In the genomic region with DNA sequence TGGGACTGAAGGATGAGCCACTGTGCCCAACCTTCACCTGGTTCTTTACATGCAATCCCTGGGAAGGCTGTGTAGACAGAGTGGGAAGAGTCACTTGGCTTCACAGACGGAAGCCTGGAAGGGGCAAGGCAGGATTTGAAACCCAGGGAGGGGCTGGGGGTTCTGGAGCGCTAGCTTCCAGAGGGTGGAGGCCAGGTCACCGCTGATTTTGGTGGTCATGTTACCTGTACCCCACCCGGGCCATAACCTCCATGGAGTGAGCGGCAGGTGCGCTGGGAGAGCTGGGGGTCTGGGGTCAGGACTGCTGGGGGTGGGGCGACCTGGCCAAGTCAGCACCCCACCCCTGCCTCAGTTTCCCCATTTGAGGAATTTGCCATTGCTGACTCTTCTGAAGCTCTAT, we compare ENCODE assay signal across 22 cellular contexts. TPM values are rescaled to one million over a fixed set of nuclear protein-coding genes. Genes with fewer than 3 reads are reported as not detected.
DNase-seq lines count a peak whose midpoint lies in the region; ATAC-seq, FAIRE-seq and TF ChIP-seq lines count a peak whose summit lies in the region.
"Had no signal": no experiment of that assay in that cellular context is flagged by ENCODE, and none has a peak within 500 bp of the region (broad histone marks: within the 10 kb centered on the region; RNA-seq: fewer than 3 reads in every experiment).

No MANE protein-coding gene starts in this region.

- H3K23ac ChIP-seq in H1 (ENCODE audit: insufficient read length): no peak overlapping the region

- H3K27me3 Mint-ChIP-seq in Calu3 (ENCODE audit: unreplicated experiment): no peaks in the 10 kb centered on the region
- H3K27me3 Mint-ChIP-seq: activated naive CD8-positive, alpha-beta T cell treated with anti-CD3 and anti-CD28 coated beads for 36 hours had no signal

- H3K4me3 ChIP-seq in HCT116 (replicated peaks in 1 of 2; ENCODE audit: low read depth in 1 of 2, low read length in 2 of 2) (no peak overlapping the region), H1 (ENCODE audit: extremely low read depth in 1 of 4, insufficient read depth in 2 of 4, low read depth in 3 of 4, low read length in 4 of 4) (no peak overlapping the region), pancreas (no peak overlapping the region)
- H3K4me3 ChIP-seq: heart left ventricle, tibial artery had no signal

- TF ChIP-seq RAD21 in HCT116 (IDR thresholded peaks at IDR 0.05; ENCODE audit: low read depth) (no peak), H1 (IDR thresholded peaks at IDR 0.05 in 1 of 2, conservative IDR thresholded peaks at IDR 0.05 in 1 of 2; ENCODE audit: low read depth in 2 of 2, low read length in 2 of 2) (no peak)

- no peaks in the 10 kb centered on the region for H3K9me3 ChIP-seq in HCT116 (ENCODE audit: control insufficient read depth in 1 of 2, insufficient read depth in 1 of 2, low read depth in 1 of 2, low read length in 2 of 2)
- H3K9me3 ChIP-seq in H1 (ENCODE audit: insufficient read depth in 2 of 2, low read depth in 1 of 2, low read length in 1 of 2): no peaks in the 10 kb centered on the region
- H3K9me3 ChIP-seq in pancreas: no peaks in the 10 kb centered on the region
- H3K9me3 ChIP-seq: heart left ventricle, tibial artery had no signal

- H2AK5ac ChIP-seq in H1 (ENCODE audit: low read depth, low read length): 0 out of 2 replicates have a peak overlapping the region, but pooled peaks have one; percentile 24

- H4K91ac ChIP-seq in H1 (replicated peaks; ENCODE audit: insufficient read length, low read length): no peak overlapping the region

- RAD21 ChIA-PET in HCT116 (lab: Charles Lee; ENCODE audit: low non-redundant PET in 1 of 2, low total read pairs in 2 of 2, uncharacterized antibody in 2 of 2, unreplicated experiment in 2 of 2): interaction anchor here in 1 of 2 experiments (0.9 kb wide), 1 partner anchor 103 kb away, joined by 3 read pairs; no protein-coding TSS in a partner anchor

- no peaks in the 10 kb centered on the region for H3K9me2 ChIP-seq in HCT116 (ENCODE audit: insufficient read depth)

- POLR2A ChIA-PET in HCT116 (lab: Charles Lee): interaction anchor here (0.9 to 1.1 kb wide), 2 partner anchors 8 to 105 kb away, joined by 4 to 5 read pairs; no protein-coding TSS in a partner anchor
- POLR2A ChIA-PET in H1 (lab: Charles Lee; ENCODE audit: partially characterized antibody): interaction anchor here (0.6 to 5.3 kb wide), 13 partner anchors 8 to 113 kb away, joined by 3 to 28 read pairs (median 6); a partner anchor contains a TSS

- H3K27ac ChIP-seq in HCT116 (ENCODE audit: low read depth, low read length): no peak overlapping the region; the same call in 1 of the 2 replicates
- no peak overlapping the region for H3K27ac ChIP-seq in H1 (ENCODE audit: low read depth, low read length)
- H3K27ac ChIP-seq in pancreas: peak overlapping the region in 3 of 4 donors; percentile 55 to 73 (median 55)
- H3K27ac ChIP-seq: heart left ventricle, tibial artery, WERI-Rb-1 had no signal

- DNase-seq in Calu3: no peak
- no peak for DNase-seq in HCT116 (ENCODE audit: low read depth, low spot score)
- no peak for DNase-seq in H1 (ENCODE audit: low read depth in 1 of 2, low spot score in 2 of 2)
- peak in 2 of 6 donors; percentile 18 to 47 for DNase-seq in pancreas
- no peak for DNase-seq in cerebellar cortex (ENCODE audit: low spot score)
- no peak for DNase-seq in GM03348 (ENCODE audit: low spot score)
- DNase-seq in effector CD4-positive, alpha-beta T cell: no peak
- DNase-seq: activated naive CD8-positive, alpha-beta T cell treated with anti-CD3 and anti-CD28 coated beads for 36 hours; naive thymus-derived CD4-positive, alpha-beta T cell; NCI-H1092 treated with DMSO at 0.1 percent for 48 hours; NCI-H1930; stimulated activated CD4-positive, alpha-beta T cell treated with anti-CD3 and anti-CD28 coated beads, Interleukin-12 subunit alpha, Interleukin-12 subunit beta, amount 100 ng/mL, for 4 hours; stimulated activated CD4-positive, alpha-beta T cell treated with anti-CD3 and anti-CD28 coated beads, Interleukin-4, amount 100 ng/mL, for 24 hours; stimulated activated naive CD4-positive, alpha-beta T cell treated with Interleukin-2 at 50 U/mL for 16 hours; WERI-Rb-1 had no signal

- WGBS in H1 (ENCODE audit: extremely low coverage in 1 of 2, insufficient coverage in 1 of 2, insufficient read length in 1 of 2, insufficient replicate concordance in 2 of 2, low coverage in 1 of 2, low lambda C conversion rate in 2 of 2, missing lambda C conversion rate in 1 of 2), 2 experiments: 86% methylated on average over 7 of the region's 7 CpGs; no CpG with 5 or more reads in 1 of the 2 experiments
- WGBS in pancreas, 2 donors: 91 to 92% methylated on average over 7 of the region's 7 CpGs

- H3K23me2 ChIP-seq in H1 (ENCODE audit: low read depth, low read length): no peaks in the 10 kb centered on the region

- H4K5ac ChIP-seq in H1 (ENCODE audit: insufficient read length, low read depth, low read length): no peak overlapping the region

- H3K4me1 ChIP-seq in HCT116 (ENCODE audit: control insufficient read depth in 1 of 2, insufficient read depth in 2 of 2, low read length in 2 of 2): peaks cover 35 to 61% of the 10 kb centered on the region in 2 experiments
- H3K4me1 ChIP-seq in H1 (replicated peaks in 1 of 4; ENCODE audit: control insufficient read depth in 3 of 4, insufficient read depth in 4 of 4, low read length in 3 of 4): peaks cover 0 to 9% (median 4%) of the 10 kb centered on the region in 4 experiments; a peak in 5 of 7 replicates
- peaks cover 12% of the 10 kb centered on the region in 3 donors for H3K4me1 ChIP-seq in pancreas

- H4K20me1 ChIP-seq in HCT116 (ENCODE audit: insufficient read depth) (no peaks in the 10 kb centered on the region), H1 (replicated peaks in 1 of 2; ENCODE audit: control insufficient read depth in 1 of 2, insufficient read depth in 2 of 2, low read length in 2 of 2) (no peaks in the 10 kb centered on the region)

- no peak overlapping the region for H2BK20ac ChIP-seq in H1 (ENCODE audit: low read length)

- no peak overlapping the region for H3K9ac ChIP-seq in HCT116 (ENCODE audit: low read length)
- no peak overlapping the region for H3K9ac ChIP-seq in H1 (replicated peaks in 1 of 4; ENCODE audit: extremely low read depth in 1 of 4, low read depth in 3 of 4, low read length in 3 of 4)

- no peak overlapping the region for H2BK5ac ChIP-seq in H1 (ENCODE audit: low read depth, low read length)

- no peak overlapping the region for H3K4ac ChIP-seq in H1 (replicated peaks; ENCODE audit: insufficient read length, low read depth, low read length)

- BruUV-seq in Calu3 (replicated peaks; lab: Mats Ljungman, UMichigan) (no TSS peak), HCT116 (replicated peaks; lab: Mats Ljungman, UMichigan) (no TSS peak)

- no peak overlapping the region for H4K8ac ChIP-seq in H1 (ENCODE audit: extremely low read depth, insufficient read depth, low read length)

- TF ChIP-seq POLR2A in HCT116 (IDR thresholded peaks at IDR 0.05; ENCODE audit: borderline replicate concordance, extremely low read depth, insufficient read depth, insufficient read length): no peak
- peak in 1 of 2 experiments; percentile 34; a peak in 1 of 3 replicates for TF ChIP-seq POLR2A in H1 (IDR thresholded peaks at IDR 0.05; ENCODE audit: control extremely low read depth in 1 of 2, low read depth in 2 of 2, low read length in 2 of 2)

- no peaks in the 10 kb centered on the region for H3K79me2 ChIP-seq in HCT116 (ENCODE audit: insufficient read depth, low read length)
- H3K79me2 ChIP-seq in H1 (ENCODE audit: control insufficient read depth in 1 of 2, insufficient read depth in 2 of 2, low read length in 2 of 2): no peaks in the 10 kb centered on the region

- H3K4me1 Mint-ChIP-seq in Calu3 (ENCODE audit: low read depth, unreplicated experiment): peaks cover 50% of the 10 kb centered on the region
- H3K4me1 Mint-ChIP-seq: CD14-positive monocyte had no signal

- FAIRE-seq in H1 (lab: Jason Lieb, UNC): no peak
- no peak for FAIRE-seq in pancreas (lab: Jason Lieb, UNC)
- FAIRE-seq: GM18507 had no signal

- H3K36me3 ChIP-seq in HCT116 (ENCODE audit: control insufficient read depth in 1 of 2, insufficient read depth in 2 of 2, low read length in 2 of 2): no peaks in the 10 kb centered on the region
- no peaks in the 10 kb centered on the region for H3K36me3 ChIP-seq in H1 (ENCODE audit: control insufficient read depth in 2 of 4, insufficient read depth in 4 of 4, low read length in 3 of 4)
- no peaks in the 10 kb centered on the region for H3K36me3 ChIP-seq in pancreas
- H3K36me3 ChIP-seq: heart left ventricle, tibial artery, WERI-Rb-1 had no signal

- H3K4me2 ChIP-seq in HCT116 (ENCODE audit: low read length) (peak overlapping the region; percentile 74), H1 (ENCODE audit: insufficient read depth in 1 of 2, low read depth in 2 of 2, low read length in 2 of 2) (no peak overlapping the region)

- H3K79me1 ChIP-seq in H1 (ENCODE audit: low read depth, low read length): no peaks in the 10 kb centered on the region

- CTCF ChIA-PET in Calu3 (lab: Charles Lee): interaction anchor here (0.6 to 1.8 kb wide), 5 partner anchors 9 to 96 kb away, joined by 3 to 6 read pairs (median 4); no protein-coding TSS in a partner anchor
- CTCF ChIA-PET in HCT116 (lab: Charles Lee): interaction anchor here (1.5 kb wide), 1 partner anchor 8 kb away, joined by 8 read pairs; no protein-coding TSS in a partner anchor
- CTCF ChIA-PET in H1 (lab: Charles Lee; ENCODE audit: partially characterized antibody): interaction anchor here (0.7 to 2.1 kb wide), 10 partner anchors 9 to 104 kb away, joined by 3 to 8 read pairs (median 4); no protein-coding TSS in a partner anchor

- H2BK12ac ChIP-seq in H1 (ENCODE audit: low read depth, low read length): peak overlapping the region; percentile 55; the same call in 1 of the 2 replicates

- H2BK15ac ChIP-seq in H1 (ENCODE audit: low read length): no peak overlapping the region

- peak overlapping the region; percentile 75 for H3K27ac Mint-ChIP-seq in Calu3 (ENCODE audit: unreplicated experiment)
- H3K27ac Mint-ChIP-seq: activated naive CD8-positive, alpha-beta T cell treated with anti-CD3 and anti-CD28 coated beads for 36 hours; activated T-helper 2 cell treated with anti-CD3 and anti-CD28 coated beads, Interferon-gamma antibody, Interleukin-2, Interleukin-4, amounts not matched to agents 10 μg/mL and 5 μg/mL and 100 μg/mL, durations not matched to agents 14 hours and 24 hours and 36 hours; CD14-positive monocyte; T-helper 2 cell treated with Interferon-gamma antibody and Interleukin-4, amounts not matched to agents 5 μg/mL and 100 μg/mL, for 36 hours had no signal

- no peak overlapping the region for H3K18ac ChIP-seq in H1 (ENCODE audit: extremely low read depth, low read length)

- no peak overlapping the region for H2BK120ac ChIP-seq in H1 (replicated peaks; ENCODE audit: low read depth, low read length)

- no peaks in the 10 kb centered on the region for H3K9me3 Mint-ChIP-seq in Calu3 (ENCODE audit: low read depth, unreplicated experiment)
- H3K9me3 Mint-ChIP-seq: activated naive CD8-positive, alpha-beta T cell treated with anti-CD3 and anti-CD28 coated beads for 36 hours; activated T-helper 2 cell treated with anti-CD3 and anti-CD28 coated beads, Interferon-gamma antibody, Interleukin-2, Interleukin-4, amounts not matched to agents 10 μg/mL and 5 μg/mL and 100 μg/mL, durations not matched to agents 14 hours and 24 hours and 36 hours; naive thymus-derived CD4-positive, alpha-beta T cell; T-helper 2 cell treated with Interferon-gamma antibody and Interleukin-4, amounts not matched to agents 5 μg/mL and 100 μg/mL, for 36 hours had no signal

- no peak overlapping the region for H3K56ac ChIP-seq in H1 (replicated peaks; ENCODE audit: insufficient read length, low read depth, low read length)

- intact Hi-C loops in Calu3 (cut with micrococcal nuclease; ENCODE audit: unreplicated experiment): no loop called here
- intact Hi-C loops in HCT116 (cut with micrococcal nuclease): loop anchor here (5.0 kb wide), 1 partner anchor 34 kb away; no protein-coding TSS in a partner anchor
- intact Hi-C loops in pancreas (cut with DNase I): no loop called here

- H3K27me3 ChIP-seq in HCT116 (ENCODE audit: insufficient read depth, low read length) (no peaks in the 10 kb centered on the region), H1 (replicated peaks in 1 of 4; ENCODE audit: control insufficient read depth in 3 of 4, extremely low read depth in 1 of 4, insufficient read depth in 3 of 4, low read length in 3 of 4) (no peaks in the 10 kb centered on the region), pancreas (no peaks in the 10 kb centered on the region)
- H3K27me3 ChIP-seq: heart left ventricle had no signal

- TF ChIP-seq CTCF in Calu3 (IDR thresholded peaks at IDR 0.05; ENCODE audit: unreplicated experiment) (no peak), HCT116 (IDR thresholded peaks at IDR 0.05 in 2 of 3, conservative IDR thresholded peaks at IDR 0.05 in 1 of 3; ENCODE audit: borderline replicate concordance in 1 of 3, insufficient read depth in 1 of 3, low read depth in 2 of 3, low read length in 2 of 3) (no peak), H1 (IDR thresholded peaks at IDR 0.05; ENCODE audit: control extremely low read depth in 1 of 3, insufficient read depth in 1 of 3, low read depth in 1 of 3, low read length in 3 of 3) (no peak), pancreas (IDR thresholded peaks at IDR 0.05) (no peak)

- no peak overlapping the region for H3K14ac ChIP-seq in H1 (ENCODE audit: insufficient read length)

- H3K36me3 Mint-ChIP-seq in Calu3 (ENCODE audit: insufficient read depth, unreplicated experiment): peaks cover 29% of the 10 kb centered on the region
- H3K36me3 Mint-ChIP-seq: activated naive CD8-positive, alpha-beta T cell treated with anti-CD3 and anti-CD28 coated beads for 36 hours; CD14-positive monocyte; naive thymus-derived CD4-positive, alpha-beta T cell had no signal

- H2AFZ ChIP-seq in HCT116 (ENCODE audit: low read depth, low read length, poor library complexity, severe bottlenecking) (no peak overlapping the region), H1 (ENCODE audit: low read length) (no peak overlapping the region)

- no peak for TF ChIP-seq EP300 in H1 (IDR thresholded peaks at IDR 0.05; ENCODE audit: borderline replicate concordance in 1 of 2, low read depth in 2 of 2, low read length in 2 of 2)

- H3K4me3 Mint-ChIP-seq in Calu3 (ENCODE audit: low read depth, unreplicated experiment): no peak overlapping the region
- H3K4me3 Mint-ChIP-seq: activated naive CD8-positive, alpha-beta T cell treated with anti-CD3 and anti-CD28 coated beads for 36 hours; CD14-positive monocyte; T-helper 2 cell treated with Interferon-gamma antibody and Interleukin-4, amounts not matched to agents 5 μg/mL and 100 μg/mL, for 36 hours had no signal

- ATAC-seq in HCT116: no peak
- no peak for ATAC-seq in pancreas
- ATAC-seq in HG02885 (IDR thresholded peaks at IDR 0.05; ENCODE audit: poor library complexity, unreplicated experiment): no peak

RNA-seq across cellular contexts. Expression of a gene that starts 38.3 kb away (rescaled TPM):
- total RNA-seq in Calu3 (2022) (12.1 and 25.9 TPM in 2 replicates), HCT116 (2021; ENCODE audit: unreplicated experiment) (13.1 TPM), pancreas (10 to 100 TPM in 1 of 6 donors, 1 to 10 TPM in 5; 2.7 to 12.1 (median 4.4) TPM)
- polyA plus RNA-seq in HCT116 (2012): 15.7 and 16.0 TPM in 2 replicates
- total RNA-seq in H1 (2021; fragmentation: NEBNext Ultra II Directional; extraction: Animal tissue kit (Norgen Biotek cat#: 25700)): 8.5 and 9.6 TPM in 2 replicates
- polyA plus RNA-seq in H1 (2011; rRNA removed) (3.9 and 5.5 TPM in 2 replicates), pancreas (1 to 10 TPM; 4.0 to 4.7 TPM)
- polyA plus RNA-seq in H1 (2011; cell fraction: cytosol; rRNA removed): 6.1 TPM
- polyA plus RNA-seq in H1 (2011; cell fraction: nucleus; rRNA removed): 10.9 TPM
- 2.6 to 3.9 TPM (median 3.8 TPM) in 4 replicates for polyA plus RNA-seq in H1 (2012, experiment 1 of 2)
- 4.1 TPM for polyA plus RNA-seq in H1 (2012, experiment 2 of 2)
- polyA plus RNA-seq in H1 (2013, experiment 1 of 2): 4.9 TPM
- 6.0 TPM for polyA plus RNA-seq in H1 (2013, experiment 2 of 2)
- 3.0 and 5.3 TPM in 2 replicates for polyA minus RNA-seq in H1 (2011; rRNA and poly(A)+ RNA removed)
- 5.7 TPM for polyA minus RNA-seq in H1 (2011; cell fraction: cytosol; rRNA and poly(A)+ RNA removed)
- 3.5 TPM for polyA minus RNA-seq in H1 (2011; cell fraction: nucleus; rRNA and poly(A)+ RNA removed)
- polyA plus RNA-seq: CD14-positive monocyte had no signal

RNA-seq across cellular contexts. Expression of a gene that starts 54.0 kb away (rescaled TPM):
- total RNA-seq in Calu3 (2022): 10.5 and 11.8 TPM in 2 replicates
- 20.1 TPM for total RNA-seq in HCT116 (2021; ENCODE audit: unreplicated experiment)
- polyA plus RNA-seq in HCT116 (2012): 18.7 and 19.9 TPM in 2 replicates
- total RNA-seq in H1 (2021; fragmentation: NEBNext Ultra II Directional; extraction: Animal tissue kit (Norgen Biotek cat#: 25700)): 8.7 TPM in 2 replicates
- 6.9 and 12.3 TPM in 2 replicates for polyA plus RNA-seq in H1 (2011; rRNA removed)
- polyA plus RNA-seq in H1 (2011; cell fraction: cytosol; rRNA removed): 9.2 TPM
- polyA plus RNA-seq in H1 (2011; cell fraction: nucleus; rRNA removed): 15.9 TPM
- polyA plus RNA-seq in H1 (2012, experiment 1 of 2): 5.4 to 9.5 TPM (median 8.5 TPM) in 4 replicates
- polyA plus RNA-seq in H1 (2012, experiment 2 of 2): 7.8 TPM
- polyA plus RNA-seq in H1 (2013, experiment 1 of 2): 5.7 TPM
- 5.9 TPM for polyA plus RNA-seq in H1 (2013, experiment 2 of 2)
- 5.8 and 8.3 TPM in 2 replicates for polyA minus RNA-seq in H1 (2011; rRNA and poly(A)+ RNA removed)
- polyA minus RNA-seq in H1 (2011; cell fraction: cytosol; rRNA and poly(A)+ RNA removed): 5.1 TPM
- 7.3 TPM for polyA minus RNA-seq in H1 (2011; cell fraction: nucleus; rRNA and poly(A)+ RNA removed)
- total RNA-seq in pancreas: 10 to 100 TPM; 17.2 to 28.8 (median 22.3) TPM
- 10 to 100 TPM; 28.7 to 44.0 TPM for polyA plus RNA-seq in pancreas

Comparison
In these comparisons a context has a peak if more than half of its experiments do, and no peak if none do; other contexts are left out.
1. H3K27ac ChIP-seq: peak in pancreas (3 of 4); none in HCT116 (single experiment) and H1 (single experiment).